Comparison of ENCODE assay signal across 2 cellular contexts in the genomic region with DNA sequence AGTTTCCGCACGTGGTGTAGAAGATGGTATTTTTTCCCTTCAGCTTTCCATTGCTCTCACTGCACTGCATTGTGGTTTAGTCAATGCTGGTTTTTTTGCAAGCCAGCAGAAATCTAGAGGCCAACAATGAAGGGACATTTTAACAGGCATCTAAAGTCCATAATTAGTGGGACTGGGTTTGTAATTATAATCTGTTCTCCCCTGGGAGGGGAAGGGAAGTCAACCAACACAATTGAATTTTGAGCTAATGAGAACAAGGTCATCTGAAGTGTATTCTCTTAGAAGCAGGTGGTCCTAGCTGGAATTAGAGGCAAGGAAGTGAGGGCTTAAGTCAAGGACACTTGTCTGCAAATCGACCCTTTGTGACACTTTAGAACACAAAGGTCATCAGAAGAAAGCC.
TF ChIP-seq lines count a peak whose summit lies in the region.

No MANE protein-coding gene starts in this region.

TF ChIP-seq in A549, 52 proteins besides CTCF, POLR2A, EP300 and RAD21 (continued from another document):
- TF ChIP-seq, protein P1, sequence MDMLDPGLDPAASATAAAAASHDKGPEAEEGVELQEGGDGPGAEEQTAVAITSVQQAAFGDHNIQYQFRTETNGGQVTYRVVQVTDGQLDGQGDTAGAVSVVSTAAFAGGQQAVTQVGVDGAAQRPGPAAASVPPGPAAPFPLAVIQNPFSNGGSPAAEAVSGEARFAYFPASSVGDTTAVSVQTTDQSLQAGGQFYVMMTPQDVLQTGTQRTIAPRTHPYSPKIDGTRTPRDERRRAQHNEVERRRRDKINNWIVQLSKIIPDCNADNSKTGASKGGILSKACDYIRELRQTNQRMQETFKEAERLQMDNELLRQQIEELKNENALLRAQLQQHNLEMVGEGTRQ (IDR thresholded peaks at IDR 0.05), result no peak
- no peak for TF ChIP-seq SREBF2 (IDR thresholded peaks at IDR 0.05)

TF ChIP-seq in H1, 55 proteins besides CTCF, POLR2A, EP300 and RAD21 (continued from another document):
- TF ChIP-seq, protein P1 (IDR thresholded peaks at IDR 0.05; ENCODE audit: low read length), result no peak
- TF ChIP-seq SIN3A (conservative IDR thresholded peaks at IDR 0.05 in 1 of 2, IDR thresholded peaks at IDR 0.05 in 1 of 2; ENCODE audit: low read depth in 1 of 2, low read length in 2 of 2), result no peak
